ENCODE assay signal across 1 cellular context in the genomic region with DNA sequence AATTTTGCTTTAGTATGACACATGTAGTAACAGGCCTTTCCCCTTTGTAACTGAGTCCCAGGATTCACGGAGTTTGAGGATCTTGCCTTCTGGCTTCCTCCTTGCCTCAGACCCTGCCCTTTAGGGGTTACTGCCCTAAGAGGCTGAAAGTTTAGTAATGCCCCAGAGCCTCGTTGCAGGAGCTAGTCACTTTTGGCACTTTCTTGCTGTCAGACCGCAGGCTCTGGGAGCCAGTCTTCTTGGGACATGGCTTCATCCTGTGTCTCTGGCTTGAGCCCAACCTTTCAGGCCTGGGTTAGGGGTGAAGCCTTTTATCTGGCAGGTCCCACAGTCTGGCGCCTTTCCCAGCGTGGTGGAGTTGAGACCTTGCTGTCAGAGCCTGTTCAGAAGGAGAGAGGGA.
TF ChIP-seq lines count a peak whose summit lies in the region.

No MANE protein-coding gene starts in this region.

TF ChIP-seq in WTC11, 78 proteins besides CTCF, POLR2A, EP300 and RAD21 (continued from another document):
- TF ChIP-seq, protein P1, sequence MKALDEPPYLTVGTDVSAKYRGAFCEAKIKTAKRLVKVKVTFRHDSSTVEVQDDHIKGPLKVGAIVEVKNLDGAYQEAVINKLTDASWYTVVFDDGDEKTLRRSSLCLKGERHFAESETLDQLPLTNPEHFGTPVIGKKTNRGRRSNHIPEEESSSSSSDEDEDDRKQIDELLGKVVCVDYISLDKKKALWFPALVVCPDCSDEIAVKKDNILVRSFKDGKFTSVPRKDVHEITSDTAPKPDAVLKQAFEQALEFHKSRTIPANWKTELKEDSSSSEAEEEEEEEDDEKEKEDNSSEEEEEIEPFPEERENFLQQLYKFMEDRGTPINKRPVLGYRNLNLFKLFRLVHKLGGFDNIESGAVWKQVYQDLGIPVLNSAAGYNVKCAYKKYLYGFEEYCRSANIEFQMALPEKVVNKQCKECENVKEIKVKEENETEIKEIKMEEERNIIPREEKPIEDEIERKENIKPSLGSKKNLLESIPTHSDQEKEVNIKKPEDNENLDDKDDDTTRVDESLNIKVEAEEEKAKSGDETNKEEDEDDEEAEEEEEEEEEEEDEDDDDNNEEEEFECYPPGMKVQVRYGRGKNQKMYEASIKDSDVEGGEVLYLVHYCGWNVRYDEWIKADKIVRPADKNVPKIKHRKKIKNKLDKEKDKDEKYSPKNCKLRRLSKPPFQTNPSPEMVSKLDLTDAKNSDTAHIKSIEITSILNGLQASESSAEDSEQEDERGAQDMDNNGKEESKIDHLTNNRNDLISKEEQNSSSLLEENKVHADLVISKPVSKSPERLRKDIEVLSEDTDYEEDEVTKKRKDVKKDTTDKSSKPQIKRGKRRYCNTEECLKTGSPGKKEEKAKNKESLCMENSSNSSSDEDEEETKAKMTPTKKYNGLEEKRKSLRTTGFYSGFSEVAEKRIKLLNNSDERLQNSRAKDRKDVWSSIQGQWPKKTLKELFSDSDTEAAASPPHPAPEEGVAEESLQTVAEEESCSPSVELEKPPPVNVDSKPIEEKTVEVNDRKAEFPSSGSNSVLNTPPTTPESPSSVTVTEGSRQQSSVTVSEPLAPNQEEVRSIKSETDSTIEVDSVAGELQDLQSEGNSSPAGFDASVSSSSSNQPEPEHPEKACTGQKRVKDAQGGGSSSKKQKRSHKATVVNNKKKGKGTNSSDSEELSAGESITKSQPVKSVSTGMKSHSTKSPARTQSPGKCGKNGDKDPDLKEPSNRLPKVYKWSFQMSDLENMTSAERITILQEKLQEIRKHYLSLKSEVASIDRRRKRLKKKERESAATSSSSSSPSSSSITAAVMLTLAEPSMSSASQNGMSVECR (CRISPR knock-in tag; IDR thresholded peaks at IDR 0.05; ENCODE audit: borderline replicate concordance) = no peak
